In genomic region chr6:87407531-87407895, GRCh38 we compare ENCODE assay signal across 8 cellular contexts. TPM values are rescaled to one million over a fixed set of nuclear protein-coding genes. Genes with fewer than 3 reads are reported as not detected.
DNase-seq lines count a peak whose midpoint lies in the region; ATAC-seq and TF ChIP-seq lines count a peak whose summit lies in the region.

No MANE protein-coding gene starts in this region.

- H3K27ac Mint-ChIP-seq in Caco-2 (ENCODE audit: unreplicated experiment) = no peak overlapping the region

- no peaks in the 10 kb centered on the region for H4K20me1 ChIP-seq in SU-DHL-6 (ENCODE audit: low read depth, low read length)

- H3K4me3 ChIP-seq in Caco-2 (ENCODE audit: low read depth, low read length) (peak overlapping the region; percentile 96), SU-DHL-6 (ENCODE audit: insufficient read depth, low read length, poor library complexity, severe bottlenecking) (peak overlapping the region; percentile 68), epithelial cell of esophagus (ENCODE audit: low read length) (peak overlapping the region; percentile 73), muscle layer of duodenum (ENCODE audit: low read depth in 1 of 2, low read length in 2 of 2) (peak overlapping the region; percentile 71 to 99)

- peaks cover 12% of the 10 kb centered on the region for H3F3A ChIP-seq in SU-DHL-6 (ENCODE audit: insufficient read depth)

- ATAC-seq in GM19452 (IDR thresholded peaks at IDR 0.05; ENCODE audit: unreplicated experiment) = peak; percentile 9

- H3K4me1 Mint-ChIP-seq in Caco-2 (ENCODE audit: low read depth, unreplicated experiment) = no peaks in the 10 kb centered on the region

- H3K9me3 ChIP-seq in Caco-2 = no peaks in the 10 kb centered on the region
- no peaks in the 10 kb centered on the region for H3K9me3 ChIP-seq in SU-DHL-6 (ENCODE audit: insufficient read depth, low read length)
- no peaks in the 10 kb centered on the region for H3K9me3 ChIP-seq in muscle layer of duodenum (ENCODE audit: control insufficient read depth in 1 of 2, low read length in 2 of 2)

- CTCF ChIA-PET in Caco-2 (lab: Charles Lee) = interaction anchor here (1.5 kb wide), 1 partner anchor 14 kb away, joined by 12 read pairs; no protein-coding TSS in a partner anchor

- POLR2A ChIA-PET in Caco-2 (lab: Charles Lee) = no interaction called here

- H3K79me2 ChIP-seq in SU-DHL-6 (ENCODE audit: insufficient read depth, low read length) = no peaks in the 10 kb centered on the region

- H3K27ac ChIP-seq in SU-DHL-6 (ENCODE audit: low read depth, low read length) (no peak overlapping the region), muscle layer of duodenum (ENCODE audit: low read length) (peak overlapping the region; percentile 49)

- H3K4me3 Mint-ChIP-seq in Caco-2 (ENCODE audit: unreplicated experiment) = peak overlapping the region; percentile 76

- peak overlapping the region; percentile 65 for H3K4me2 ChIP-seq in SU-DHL-6 (ENCODE audit: low read depth, low read length, poor library complexity, severe bottlenecking)

- TF ChIP-seq CTCF in Caco-2 (IDR thresholded peaks at IDR 0.05; ENCODE audit: insufficient read depth in 1 of 2, low read depth in 1 of 2, low read length in 1 of 2, severe bottlenecking in 1 of 2, unreplicated experiment in 1 of 2) (no peak), SU-DHL-6 (IDR thresholded peaks at IDR 0.05; ENCODE audit: insufficient read depth, low read length, poor library complexity, severe bottlenecking) (no peak), epithelial cell of esophagus (IDR thresholded peaks at IDR 0.05; ENCODE audit: insufficient read depth, low read depth, low read length, missing control alignments) (no peak)

- DNase-seq in Caco-2 = no peak
- peak; percentile 22 for DNase-seq in HS-5 (ENCODE audit: low read depth)
- peak; percentile 42 for DNase-seq in epithelial cell of esophagus (ENCODE audit: low read depth)
- DNase-seq in NK-92 treated with Interleukin-12 subunit alpha and Interleukin-12 subunit beta, amount 100 ng/mL, for 24 hours (lab: John Stamatoyannopoulos, UW) = no peak
- DNase-seq in activated gamma-delta T cell (lab: John Stamatoyannopoulos, UW) = no peak

- H3K4me1 ChIP-seq in Caco-2 = peaks cover 7% of the 10 kb centered on the region; the same call in 1 of the 2 replicates
- H3K4me1 ChIP-seq in muscle layer of duodenum (ENCODE audit: control insufficient read depth in 1 of 2, insufficient read depth in 2 of 2, low read length in 2 of 2) = peaks cover 0 to 5% of the 10 kb centered on the region in 2 donors

- intact Hi-C loops in Caco-2 (cut with micrococcal nuclease; ENCODE audit: unreplicated experiment) = loop anchor here (5.0 kb wide), 1 partner anchor 65 kb away; the partner anchor contains the start of gene SLC35A1

- peaks cover 9% of the 10 kb centered on the region for H3K36me3 Mint-ChIP-seq in Caco-2 (ENCODE audit: insufficient read depth, unreplicated experiment)

- BruUV-seq in Caco-2 (replicated peaks; lab: Mats Ljungman, UMichigan) = no TSS peak

- H3K9me2 ChIP-seq in SU-DHL-6 (replicated peaks; ENCODE audit: insufficient read depth, low read length) = no peaks in the 10 kb centered on the region

- peaks cover 5% of the 10 kb centered on the region for H3K27me3 Mint-ChIP-seq in Caco-2 (ENCODE audit: insufficient read depth, unreplicated experiment)

- H3K9me3 Mint-ChIP-seq in Caco-2 (ENCODE audit: unreplicated experiment) = no peaks in the 10 kb centered on the region

- H2AFZ ChIP-seq in SU-DHL-6 (ENCODE audit: low read depth, low read length, severe bottlenecking) = peak overlapping the region; percentile 98

- H3K27me3 ChIP-seq in Caco-2 (replicated peaks; ENCODE audit: control insufficient read depth, insufficient read depth, low read length) (no peaks in the 10 kb centered on the region), SU-DHL-6 (ENCODE audit: low read length) (no peaks in the 10 kb centered on the region), muscle layer of duodenum (ENCODE audit: low read depth, low read length) (no peaks in the 10 kb centered on the region)

- peak overlapping the region; percentile 61 for H3K9ac ChIP-seq in SU-DHL-6 (ENCODE audit: low read length)

- H3K36me3 ChIP-seq in Caco-2 (ENCODE audit: control insufficient read depth, insufficient read depth, low read length) (no peaks in the 10 kb centered on the region), SU-DHL-6 (ENCODE audit: low read length) (no peaks in the 10 kb centered on the region), muscle layer of duodenum (ENCODE audit: control insufficient read depth in 1 of 2, insufficient read depth in 2 of 2, low read length in 2 of 2) (no peaks in the 10 kb centered on the region)

RNA-seq across cellular contexts. Expression of gene CFAP206, which starts 0.3 kb away (rescaled TPM):
- 0.23 TPM in 1 of 2 replicates, not detected in the other for total RNA-seq in Caco-2 (2022)

Comparison
In these comparisons a context has a peak if more than half of its experiments do, and no peak if none do; other contexts are left out.
1. DNase-seq: peak in HS-5 (single experiment) and epithelial cell of esophagus (single experiment); none in Caco-2 (0 of 2), NK-92 treated with Interleukin-12 subunit alpha and Interleukin-12 subunit beta, amount 100 ng/mL, for 24 hours (single experiment) and activated gamma-delta T cell (single experiment).
2. Peak in every context shown above with its lines, with median percentiles within 50 percentile points of each other: H3K4me3 ChIP-seq.